ENCODE assay signal across 11 cellular contexts in the genomic region with DNA sequence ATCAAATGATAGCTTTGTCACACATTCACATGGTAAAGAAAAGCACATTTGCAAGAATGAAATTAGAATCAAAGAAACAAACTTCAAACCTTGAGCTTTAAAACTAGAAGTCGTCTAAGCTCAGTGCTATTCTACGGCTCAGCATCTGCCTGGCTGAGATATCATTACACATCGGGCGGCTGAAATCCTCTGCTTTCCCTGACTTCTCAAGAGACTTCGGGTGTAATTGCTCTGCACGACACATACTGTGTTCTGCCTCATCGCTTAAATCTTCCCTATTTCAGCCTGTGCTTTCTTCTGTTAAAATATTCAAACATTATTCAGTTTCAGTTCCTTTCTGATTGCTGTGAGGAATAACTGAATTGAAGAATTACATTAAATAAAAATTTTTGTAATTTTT.
DNase-seq lines count a peak whose midpoint lies in the region; ATAC-seq and TF ChIP-seq lines count a peak whose summit lies in the region.
"Had no signal": no experiment of that assay in that cellular context is flagged by ENCODE, and none has a peak within 500 bp of the region (broad histone marks: within the 10 kb centered on the region; RNA-seq: fewer than 3 reads in every experiment).

No MANE protein-coding gene starts in this region.

- peaks cover 13% of the 10 kb centered on the region; the same call in 2 of the 3 replicates for H3K4me1 Mint-ChIP-seq in GM23338
- H3K4me1 Mint-ChIP-seq: activated naive CD4-positive, alpha-beta T cell treated with anti-CD3 and anti-CD28 coated beads, Interleukin-2, amount 50 U/mL, for 24 hours had no signal

- no peaks in the 10 kb centered on the region; the same call in 2 of the 3 replicates for H3K36me3 Mint-ChIP-seq in GM23338 (ENCODE audit: low read depth)
- H3K36me3 Mint-ChIP-seq: activated naive CD4-positive, alpha-beta T cell treated with anti-CD3 and anti-CD28 coated beads, Interleukin-2, amount 50 U/mL, for 24 hours had no signal

- H4K20me1 ChIP-seq in GM23338 (replicated peaks; ENCODE audit: insufficient read depth) (no peaks in the 10 kb centered on the region), OCI-LY3 (ENCODE audit: insufficient read depth, low read length) (no peaks in the 10 kb centered on the region)

- no peaks in the 10 kb centered on the region for H3K9me3 ChIP-seq in OCI-LY3 (ENCODE audit: insufficient read depth, low read length)
- H3K9me3 ChIP-seq: lower lobe of right lung had no signal

- H3K27me3 ChIP-seq in GM23338 (ENCODE audit: insufficient read depth) (no peaks in the 10 kb centered on the region), OCI-LY3 (ENCODE audit: low read depth, low read length) (peaks cover 37% of the 10 kb centered on the region; the same call in 1 of the 2 replicates)

- H3K4me2 ChIP-seq in GM23338 (no peak overlapping the region), OCI-LY3 (ENCODE audit: low read length) (peak overlapping the region; percentile 71)

- H3K9me3 Mint-ChIP-seq in GM23338, result no peaks in the 10 kb centered on the region
- H3K9me3 Mint-ChIP-seq: activated naive CD4-positive, alpha-beta T cell treated with anti-CD3 and anti-CD28 coated beads, Interleukin-2, amount 50 U/mL, for 24 hours had no signal

- H3K36me3 ChIP-seq in GM23338 (ENCODE audit: insufficient read depth) (no peaks in the 10 kb centered on the region), OCI-LY3 (replicated peaks; ENCODE audit: low read depth, low read length) (no peaks in the 10 kb centered on the region)
- H3K36me3 ChIP-seq: lower lobe of right lung had no signal

- H3K27ac ChIP-seq in GM23338 (ENCODE audit: low read depth) (no peak overlapping the region), OCI-LY3 (ENCODE audit: low read length) (no peak overlapping the region; the same call in 1 of the 2 replicates)
- H3K27ac ChIP-seq: lower lobe of right lung had no signal

- H2AFZ ChIP-seq in GM23338 (no peak overlapping the region), OCI-LY3 (ENCODE audit: low read depth, low read length) (no peak overlapping the region)

- H3K4me3 Mint-ChIP-seq in GM23338, result no peak overlapping the region
- H3K4me3 Mint-ChIP-seq: activated naive CD4-positive, alpha-beta T cell treated with anti-CD3 and anti-CD28 coated beads, Interleukin-2, amount 50 U/mL, for 24 hours had no signal

- H3K4me3 ChIP-seq in GM23338 (no peak overlapping the region), OCI-LY3 (ENCODE audit: low read length) (peak overlapping the region; percentile 61), fibroblast of pulmonary artery (replicated peaks; ENCODE audit: low read depth, low read length) (no peak overlapping the region)
- H3K4me3 ChIP-seq: lower lobe of right lung had no signal

- DNase-seq in GM23338 (ENCODE audit: low spot score) (no peak), fibroblast of pulmonary artery (ENCODE audit: low read depth) (peak; percentile 12), putamen (ENCODE audit: low spot score) (peak; percentile 10), T-helper 1 cell (no peak)
- no peak for DNase-seq in activated CD4-positive, alpha-beta T cell treated with anti-CD3 and anti-CD28 coated beads, Interleukin-2, amount 50 U/mL, for 48 hours
- DNase-seq: lower lobe of right lung; stimulated activated CD4-positive, alpha-beta T cell treated with anti-CD3 and anti-CD28 coated beads, Interleukin-4, amount 100 ng/mL, for 4 hours; T1000 had no signal

- no peaks in the 10 kb centered on the region for H3K27me3 Mint-ChIP-seq in GM23338 (ENCODE audit: insufficient read depth, low read depth, poor library complexity)

- no peak overlapping the region for H3K9ac ChIP-seq in OCI-LY3 (ENCODE audit: low read length)

- H3K9me2 ChIP-seq in GM23338 (ENCODE audit: insufficient read depth), result no peaks in the 10 kb centered on the region

- no peaks in the 10 kb centered on the region for H3F3A ChIP-seq in GM23338 (replicated peaks; ENCODE audit: low read depth)

- no peak overlapping the region for H3K27ac Mint-ChIP-seq in GM23338
- H3K27ac Mint-ChIP-seq: activated naive CD4-positive, alpha-beta T cell treated with anti-CD3 and anti-CD28 coated beads, Interleukin-2, amount 50 U/mL, for 24 hours had no signal

- TF ChIP-seq CTCF in GM23338 (conservative IDR thresholded peaks at IDR 0.05; ENCODE audit: low read depth in 2 of 2), result no peak
- no peak for TF ChIP-seq CTCF in OCI-LY3 (IDR thresholded peaks at IDR 0.05; ENCODE audit: low read depth, low read length)
- no peak for TF ChIP-seq CTCF in fibroblast of pulmonary artery (IDR thresholded peaks at IDR 0.05; ENCODE audit: low read length, missing control alignments)

- ATAC-seq in GM23338, result peak; percentile 71
- no peak for ATAC-seq in HG03439 (IDR thresholded peaks at IDR 0.05; ENCODE audit: unreplicated experiment)
- ATAC-seq: lower lobe of right lung had no signal

- no peaks in the 10 kb centered on the region for H3K79me2 ChIP-seq in GM23338 (replicated peaks; ENCODE audit: insufficient read depth)
- H3K79me2 ChIP-seq in OCI-LY3 (ENCODE audit: low read length), result no peaks in the 10 kb centered on the region

- H3K4me1 ChIP-seq in GM23338 (ENCODE audit: insufficient read depth) (peaks cover 11% of the 10 kb centered on the region; the same call in 1 of the 2 replicates), OCI-LY3 (ENCODE audit: low read length) (peaks cover 27% of the 10 kb centered on the region)
- H3K4me1 ChIP-seq: lower lobe of right lung had no signal

TF ChIP-seq in GM23338, 12 proteins besides CTCF, POLR2A, EP300 and RAD21:
- TF ChIP-seq STAT1 (IDR thresholded peaks at IDR 0.05; ENCODE audit: unreplicated experiment) (no peak), POLR2AphosphoS5 (IDR thresholded peaks at IDR 0.05; ENCODE audit: low read depth) (no peak), ZNF114 (CRISPR knock-in tag; IDR thresholded peaks at IDR 0.05) (no peak), JUNB (IDR thresholded peaks at IDR 0.05; ENCODE audit: unreplicated experiment) (no peak), EZH2phosphoT487 (IDR thresholded peaks at IDR 0.05; ENCODE audit: unreplicated experiment) (no peak)
- TF ChIP-seq, protein P1, sequence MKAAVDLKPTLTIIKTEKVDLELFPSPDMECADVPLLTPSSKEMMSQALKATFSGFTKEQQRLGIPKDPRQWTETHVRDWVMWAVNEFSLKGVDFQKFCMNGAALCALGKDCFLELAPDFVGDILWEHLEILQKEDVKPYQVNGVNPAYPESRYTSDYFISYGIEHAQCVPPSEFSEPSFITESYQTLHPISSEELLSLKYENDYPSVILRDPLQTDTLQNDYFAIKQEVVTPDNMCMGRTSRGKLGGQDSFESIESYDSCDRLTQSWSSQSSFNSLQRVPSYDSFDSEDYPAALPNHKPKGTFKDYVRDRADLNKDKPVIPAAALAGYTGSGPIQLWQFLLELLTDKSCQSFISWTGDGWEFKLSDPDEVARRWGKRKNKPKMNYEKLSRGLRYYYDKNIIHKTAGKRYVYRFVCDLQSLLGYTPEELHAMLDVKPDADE (IDR thresholded peaks at IDR 0.05), result no peak

Comparison
In these comparisons a context has a peak if more than half of its experiments do, and no peak if none do; other contexts are left out.
1. DNase-seq: peak in fibroblast of pulmonary artery (single experiment) and putamen (single experiment); none in GM23338 (single experiment), T-helper 1 cell (0 of 5) and activated CD4-positive, alpha-beta T cell treated with anti-CD3 and anti-CD28 coated beads, Interleukin-2, amount 50 U/mL, for 48 hours (0 of 2).